In the genomic region with DNA sequence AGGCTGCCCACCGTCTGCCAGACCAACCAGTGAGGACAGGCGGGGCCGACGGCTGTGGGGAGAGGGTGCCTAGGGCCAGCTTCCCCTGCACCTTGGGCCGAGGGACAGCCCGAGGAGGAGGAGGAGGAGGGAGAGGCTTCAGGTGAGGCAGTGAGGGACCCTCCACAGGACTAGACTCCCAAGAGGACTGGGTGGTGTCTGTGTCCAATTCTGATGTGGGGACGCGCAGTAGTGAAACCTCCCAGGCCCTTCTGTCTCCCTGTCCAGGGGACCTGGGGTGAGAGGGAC, we compare ENCODE assay signal across 20 cellular contexts.
"Had no signal": no experiment of that assay in that cellular context is flagged by ENCODE, and none has a peak within 500 bp of the region (broad histone marks: within the 10 kb centered on the region; RNA-seq: fewer than 3 reads in every experiment).

No MANE protein-coding gene starts in this region.

- H3K27ac ChIP-seq: RWPE1 had no signal

- H3K9me3 ChIP-seq: SK-N-SH had no signal

- H3K4me2 ChIP-seq: SK-N-SH had no signal

- H3K9ac ChIP-seq: SK-N-SH had no signal

- ATAC-seq: HepG2, Panc1, PC-3 had no signal

- DNase-seq: IMR-90, Karpas-422, KG1, MM.1S, NCI-H1092 treated with DMSO at 0.1 percent for 48 hours, NCI-H1436, NCI-H2029, NCI-H2081 treated with DMSO at 0.1 percent for 48 hours, NCI-H2171, NCI-H226, NCI-H446, NCI-H524 treated with DMSO at 0.1 percent for 48 hours, NCI-H69, NCI-H774, PC-3, SHP77, SK-N-SH had no signal
